Comparison of ENCODE assay signal across 9 cellular contexts in genomic region chr14:99287269-99287942, GRCh38. TPM values are rescaled to one million over a fixed set of nuclear protein-coding genes. Genes with fewer than 3 reads are reported as not detected.
DNase-seq lines count a peak whose midpoint lies in the region; ATAC-seq and TF ChIP-seq lines count a peak whose summit lies in the region.
"Had no signal": no experiment of that assay in that cellular context is flagged by ENCODE, and none has a peak within 500 bp of the region (broad histone marks: within the 10 kb centered on the region; RNA-seq: fewer than 3 reads in every experiment).

No MANE protein-coding gene starts in this region.

- H3K4me1 Mint-ChIP-seq in T-helper 2 cell treated with Interferon-gamma antibody and Interleukin-4, amounts not matched to agents 5 μg/mL and 100 μg/mL, for 36 hours (ENCODE audit: low read depth) = peaks cover 8% of the 10 kb centered on the region
- no peaks in the 10 kb centered on the region for H3K4me1 Mint-ChIP-seq in stimulated activated memory B cell treated with anti-CD40 and anti-IgM and Interleukin-4, amounts not matched to agents 10 μg/mL and 1 μg/mL and 100 μg/mL, for 72 hours

- H3K9me3 Mint-ChIP-seq in T-helper 2 cell treated with Interferon-gamma antibody and Interleukin-4, amounts not matched to agents 5 μg/mL and 100 μg/mL, for 36 hours = no peaks in the 10 kb centered on the region
- peaks cover 2% of the 10 kb centered on the region for H3K9me3 Mint-ChIP-seq in stimulated activated memory B cell treated with anti-CD40 and anti-IgM and Interleukin-4, amounts not matched to agents 10 μg/mL and 1 μg/mL and 100 μg/mL, for 72 hours

- H3K27me3 Mint-ChIP-seq in T-helper 2 cell treated with Interferon-gamma antibody and Interleukin-4, amounts not matched to agents 5 μg/mL and 100 μg/mL, for 36 hours (ENCODE audit: low read depth) = peaks cover 8% of the 10 kb centered on the region
- peaks cover 33% of the 10 kb centered on the region for H3K27me3 Mint-ChIP-seq in stimulated activated memory B cell treated with anti-CD40 and anti-IgM and Interleukin-4, amounts not matched to agents 10 μg/mL and 1 μg/mL and 100 μg/mL, for 72 hours

- peak overlapping the region; percentile 47 for H3K4me3 Mint-ChIP-seq in T-helper 2 cell treated with Interferon-gamma antibody and Interleukin-4, amounts not matched to agents 5 μg/mL and 100 μg/mL, for 36 hours
- no peak overlapping the region for H3K4me3 Mint-ChIP-seq in stimulated activated memory B cell treated with anti-CD40 and anti-IgM and Interleukin-4, amounts not matched to agents 10 μg/mL and 1 μg/mL and 100 μg/mL, for 72 hours

- TF ChIP-seq CTCF in GM10266 (IDR thresholded peaks at IDR 0.05; ENCODE audit: control insufficient read depth, insufficient read depth, low read depth, missing control alignments) = no peak

- DNase-seq in GM10266 (ENCODE audit: extremely low spot score) (peak; percentile 55), HT-29 (ENCODE audit: low spot score) (no peak), CD1c-positive myeloid dendritic cell (ENCODE audit: extremely low spot score) (no peak), mesenteric fat pad (ENCODE audit: low spot score) (no peak)
- no peak for DNase-seq in T-helper 2 cell treated with Interferon-gamma antibody and Interleukin-4, amounts not matched to agents 5 μg/mL and 100 μg/mL, for 36 hours (ENCODE audit: low spot score)
- DNase-seq: adrenal gland had no signal

- H3K27ac Mint-ChIP-seq in T-helper 2 cell treated with Interferon-gamma antibody and Interleukin-4, amounts not matched to agents 5 μg/mL and 100 μg/mL, for 36 hours = peak overlapping the region; percentile 67
- H3K27ac Mint-ChIP-seq in stimulated activated memory B cell treated with anti-CD40 and anti-IgM and Interleukin-4, amounts not matched to agents 10 μg/mL and 1 μg/mL and 100 μg/mL, for 72 hours = no peak overlapping the region

- no peaks in the 10 kb centered on the region for H3K36me3 Mint-ChIP-seq in T-helper 2 cell treated with Interferon-gamma antibody and Interleukin-4, amounts not matched to agents 5 μg/mL and 100 μg/mL, for 36 hours (ENCODE audit: low read depth)
- H3K36me3 Mint-ChIP-seq in stimulated activated memory B cell treated with anti-CD40 and anti-IgM and Interleukin-4, amounts not matched to agents 10 μg/mL and 1 μg/mL and 100 μg/mL, for 72 hours = no peaks in the 10 kb centered on the region

- ATAC-seq in GM19467 (IDR thresholded peaks at IDR 0.05; ENCODE audit: unreplicated experiment) (peak; percentile 60), HG03139 (IDR thresholded peaks at IDR 0.05; ENCODE audit: unreplicated experiment) (peak; percentile 68)
- no peak for ATAC-seq in stimulated activated memory B cell treated with anti-CD40 and anti-IgM and Interleukin-4, amounts not matched to agents 10 μg/mL and 1 μg/mL and 100 μg/mL, for 72 hours

RNA-seq across cellular contexts. Expression of gene BCL11B, which starts 15.4 kb away (rescaled TPM):
- 2.4 and 3.2 TPM in 2 replicates for total RNA-seq in HT-29 (2014; rRNA removed; shearing (Covaris generic))
- 0.67 TPM for total RNA-seq in mesenteric fat pad
